Comparison of ENCODE assay signal across 23 cellular contexts in the genomic region with DNA sequence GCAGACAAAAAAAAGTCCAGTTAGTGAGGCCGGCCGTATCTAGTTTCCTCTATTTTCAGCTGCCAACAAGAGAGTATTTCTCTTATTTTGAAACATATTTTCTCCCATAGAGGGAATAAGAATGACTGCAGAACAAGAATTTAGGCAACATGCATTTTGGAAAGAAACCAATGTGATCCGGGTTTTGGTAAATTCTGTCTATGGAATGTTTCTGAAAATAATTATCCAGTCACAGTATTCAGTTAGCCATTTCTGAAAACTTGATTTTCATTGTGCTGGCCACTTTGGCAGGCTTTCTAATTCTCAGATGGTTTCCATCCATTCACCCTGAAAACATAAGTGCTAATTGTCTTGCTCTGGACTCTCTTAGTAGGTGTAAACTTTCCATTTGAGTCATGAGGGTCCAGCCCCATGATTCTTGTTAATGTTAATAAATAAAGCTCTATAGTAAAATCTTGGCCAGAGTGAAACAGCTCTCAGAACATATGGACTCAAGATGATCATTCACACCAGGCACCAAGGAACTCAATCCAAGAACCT.
DNase-seq lines count a peak whose midpoint lies in the region; ATAC-seq and TF ChIP-seq lines count a peak whose summit lies in the region.
"Had no signal": no experiment of that assay in that cellular context is flagged by ENCODE, and none has a peak within 500 bp of the region (broad histone marks: within the 10 kb centered on the region; RNA-seq: fewer than 3 reads in every experiment).

No MANE protein-coding gene starts in this region.

- no peak for TF ChIP-seq EP300 in esophagus muscularis mucosa (IDR thresholded peaks at IDR 0.05)

- no peak for TF ChIP-seq POLR2A in esophagus muscularis mucosa (IDR thresholded peaks at IDR 0.05; ENCODE audit: low read depth)

- H3K36me3 ChIP-seq in adipocyte (ENCODE audit: control insufficient read depth, insufficient read depth, low read length, severe bottlenecking): no peaks in the 10 kb centered on the region
- no peaks in the 10 kb centered on the region for H3K36me3 ChIP-seq in esophagus muscularis mucosa
- H3K36me3 ChIP-seq: BLaER1 treated with 17β-estradiol and CSF1 and Interleukin-3, amounts not matched to agents 10 nM and 100 nM; HAP-1; SJSA1 had no signal

- H3K9ac ChIP-seq in adipocyte (ENCODE audit: low read length): no peak overlapping the region
- H3K9ac ChIP-seq: BLaER1 treated with 17β-estradiol and CSF1 and Interleukin-3, amounts not matched to agents 10 nM and 100 nM had no signal

- H3K4me3 ChIP-seq in AG10803 (ENCODE audit: low read length): no peak overlapping the region
- H3K4me3 ChIP-seq in adipocyte (ENCODE audit: low read length): no peak overlapping the region
- H3K4me3 ChIP-seq in fibroblast of the aortic adventitia (ENCODE audit: low read depth, low read length): no peak overlapping the region
- H3K4me3 ChIP-seq in esophagus muscularis mucosa: no peak overlapping the region
- H3K4me3 ChIP-seq: BLaER1 treated with 17β-estradiol and CSF1 and Interleukin-3, amounts not matched to agents 10 nM and 100 nM; GM23338; HAP-1; SJSA1 had no signal

- WGBS in esophagus muscularis mucosa: 56% methylated on average over 3 of the region's 3 CpGs

- H3K9me3 ChIP-seq in adipocyte (ENCODE audit: control insufficient read depth, low read length): no peaks in the 10 kb centered on the region
- H3K9me3 ChIP-seq in esophagus muscularis mucosa: no peaks in the 10 kb centered on the region
- H3K9me3 ChIP-seq: BLaER1 treated with 17β-estradiol and CSF1 and Interleukin-3, amounts not matched to agents 10 nM and 100 nM; Caco-2; HAP-1; SJSA1 had no signal

- H3K27me3 ChIP-seq in adipocyte (replicated peaks; ENCODE audit: control insufficient read depth, insufficient read depth, low read length): no peaks in the 10 kb centered on the region
- H3K27me3 ChIP-seq in esophagus muscularis mucosa: no peaks in the 10 kb centered on the region
- H3K27me3 ChIP-seq: BLaER1 treated with 17β-estradiol and CSF1 and Interleukin-3, amounts not matched to agents 10 nM and 100 nM; SJSA1 had no signal

- intact Hi-C loops in esophagus muscularis mucosa (cut with DNase I): no loop called here

- H3K4me1 ChIP-seq in adipocyte (ENCODE audit: control insufficient read depth, insufficient read depth, low read length): peaks cover 19% of the 10 kb centered on the region
- H3K4me1 ChIP-seq in esophagus muscularis mucosa: no peaks in the 10 kb centered on the region
- H3K4me1 ChIP-seq: Caco-2, SJSA1 had no signal

- TF ChIP-seq CTCF in AG10803 (conservative IDR thresholded peaks at IDR 0.05; ENCODE audit: low read length) (no peak), fibroblast of the aortic adventitia (IDR thresholded peaks at IDR 0.05; ENCODE audit: insufficient read depth, low read length) (no peak), esophagus muscularis mucosa (IDR thresholded peaks at IDR 0.05) (no peak)

- peak; percentile 86 for DNase-seq in AG10803 (ENCODE audit: low read depth)
- DNase-seq in adipocyte (ENCODE audit: low read depth): peak; percentile 33
- peak; percentile 30 for DNase-seq in fibroblast of the aortic adventitia (ENCODE audit: low read depth)
- peak; percentile 6 for DNase-seq in pons (ENCODE audit: low spot score)
- DNase-seq in esophagus muscularis mucosa (ENCODE audit: extremely low spot score): no peak
- no peak for DNase-seq in DMS53 treated with DMSO at 0.1 percent for 48 hours (lab: John Stamatoyannopoulos, UW; ENCODE audit: unreplicated experiment)
- DNase-seq: Caco-2; CD4-positive, alpha-beta memory T cell; DMS 273 treated with DMSO at 0.1 percent for 48 hours; DND-41; Karpas-422; MV-4-11; NCI-H1105 treated with DMSO at 0.1 percent for 48 hours; NCI-H1694 treated with DMSO at 0.1 percent for 48 hours; NCI-H2081 treated with DMSO at 0.1 percent for 48 hours; NCI-H524 treated with DMSO at 0.1 percent for 48 hours; NCI-H82; OCI-M1 had no signal

- no peak for ATAC-seq in HG03045 (IDR thresholded peaks at IDR 0.05; ENCODE audit: unreplicated experiment)
- ATAC-seq: GM23338 had no signal

- H3K27ac ChIP-seq in esophagus muscularis mucosa (replicated peaks in 1 of 4): no peak overlapping the region
- H3K27ac ChIP-seq: BLaER1 treated with 17β-estradiol and CSF1 and Interleukin-3, amounts not matched to agents 10 nM and 100 nM; SJSA1 had no signal

Comparison
In these comparisons a context has a peak if more than half of its experiments do, and no peak if none do; other contexts are left out.
1. DNase-seq: peak in AG10803 (single experiment), adipocyte (single experiment), fibroblast of the aortic adventitia (single experiment) and pons (single experiment); none in esophagus muscularis mucosa (single experiment) and DMS53 treated with DMSO at 0.1 percent for 48 hours (single experiment).